ENCODE assay signal across 8 cellular contexts in genomic region chr11:65780770-65781151, GRCh38. TPM values are rescaled to one million over a fixed set of nuclear protein-coding genes. Genes with fewer than 3 reads are reported as not detected.
DNase-seq lines count a peak whose midpoint lies in the region; ATAC-seq, FAIRE-seq and TF ChIP-seq lines count a peak whose summit lies in the region.

TSS of gene AP5B1 (minus strand) at chr11:65780976. CDS start at chr11:65780591, 385 bp downstream.

- peak within 1 kb of the TSS; percentile 94 for H2AFZ ChIP-seq in neuron (ENCODE audit: low read depth, low read length)

- TF ChIP-seq CTCF in Peyer's patch (IDR thresholded peaks at IDR 0.05): no peak

- H3K27me3 ChIP-seq in Peyer's patch (no peaks in the 10 kb centered on the region), neuron (ENCODE audit: insufficient read depth, low read length) (peaks cover 33% of the 10 kb centered on the region)

- H3K27ac ChIP-seq in Peyer's patch (peak within 1 kb of the TSS; percentile 88 to 92 (median 91)), substantia nigra (ENCODE audit: low read depth, low read length, poor library complexity, severe bottlenecking) (peak within 1 kb of the TSS; percentile 67)

- FAIRE-seq in frontal cortex (lab: Jason Lieb, UNC): no peak

- H3K4me3 ChIP-seq in Peyer's patch: peak within 1 kb of the TSS; percentile 86 to 96 (median 94)
- peak within 1 kb of the TSS; percentile 49 for H3K4me3 ChIP-seq in neuron (ENCODE audit: low read length)

- H3K36me3 ChIP-seq in Peyer's patch: peaks cover 0 to 22% (median 0%) of the 10 kb centered on the region in 3 donors
- peaks cover 3% of the 10 kb centered on the region for H3K36me3 ChIP-seq in neuron (ENCODE audit: insufficient read depth, low read length)

- H3K4me1 ChIP-seq in Peyer's patch (peaks cover 0 to 19% (median 11%) of the 10 kb centered on the region in 4 donors), neuron (ENCODE audit: insufficient read depth, low read length) (no peaks in the 10 kb centered on the region)

- H3K9me3 ChIP-seq in Peyer's patch: no peaks in the 10 kb centered on the region
- no peaks in the 10 kb centered on the region for H3K9me3 ChIP-seq in neuron (ENCODE audit: low read length)

- ATAC-seq in GM18511 (IDR thresholded peaks at IDR 0.05; ENCODE audit: unreplicated experiment) (peak; percentile 82), HG03097 (IDR thresholded peaks at IDR 0.05; ENCODE audit: low FRiP score, unreplicated experiment) (peak; percentile 44)

- DNase-seq in AG08395 (ENCODE audit: low spot score) (peak; percentile 78), Peyer's patch (peak; percentile 78 to 90 (median 87)), frontal cortex (ENCODE audit: low spot score in 2 of 2) (peak; percentile 87 to 91), substantia nigra (lab: John Stamatoyannopoulos, UW) (peak in 28 of 49 donors; percentile 13 to 89 (median 34))
- DNase-seq in activated gamma-delta T cell treated with anti-CD3 and anti-CD28 coated beads, Interleukin-2, amount 50 U/mL, for 16 hours (ENCODE audit: low read depth): peak; percentile 53

- peak in 1 of 2 donors; percentile 49 for TF ChIP-seq POLR2A in Peyer's patch (IDR thresholded peaks at IDR 0.05)

RNA-seq across cellular contexts. Expression of gene AP5B1, which starts in this region (rescaled TPM):
- total RNA-seq in Peyer's patch (10 to 100 TPM; 14.9 to 35.8 (median 35.0) TPM), frontal cortex (4.1 TPM)

Comparison
In these comparisons a context has a peak if more than half of its experiments do, and no peak if none do; other contexts are left out.
1. Peak in every context shown above with its lines: DNase-seq, ATAC-seq, H3K4me3 ChIP-seq and H3K27ac ChIP-seq.
2. DNase-seq: peak in every context shown above with its lines; median percentile 89 in frontal cortex; 87 in Peyer's patch; 78 in AG08395; 53 in activated gamma-delta T cell treated with anti-CD3 and anti-CD28 coated beads, Interleukin-2, amount 50 U/mL, for 16 hours; 34 in substantia nigra.